In genomic region chr2:133171396-133172004, GRCh38 we compare ENCODE assay signal across 8 cellular contexts.
DNase-seq lines count a peak whose midpoint lies in the region; ATAC-seq and TF ChIP-seq lines count a peak whose summit lies in the region.

No MANE protein-coding gene starts in this region.

- ATAC-seq in body of pancreas: peak; percentile 71
- no peak for ATAC-seq in naive thymus-derived CD8-positive, alpha-beta T cell
- no peak for ATAC-seq in HG02571 (IDR thresholded peaks at IDR 0.05; ENCODE audit: unreplicated experiment)
- no peak for ATAC-seq in activated T-cell treated with anti-CD3 and anti-CD28 coated beads, Interleukin-2, amount 50 U/mL, for 4 hours

- no peak for TF ChIP-seq POLR2A in body of pancreas (IDR thresholded peaks at IDR 0.05)

- intact Hi-C loops in body of pancreas (cut with DNase I): loop anchor here (5.0 kb wide), 1 partner anchor 629 kb away; no protein-coding TSS in a partner anchor

- WGBS in body of pancreas, 2 donors: 8 to 14% methylated on average over 3 of the region's 3 CpGs

- H3K4me1 Mint-ChIP-seq in HFFc6 (ENCODE audit: low read depth): peaks cover 34% of the 10 kb centered on the region
- H3K4me1 Mint-ChIP-seq in naive thymus-derived CD8-positive, alpha-beta T cell: no peaks in the 10 kb centered on the region
- H3K4me1 Mint-ChIP-seq in activated T-cell treated with anti-CD3 and anti-CD28 coated beads, Interleukin-2, amount 50 U/mL, for 4 hours (ENCODE audit: low read depth): no peaks in the 10 kb centered on the region

- no peaks in the 10 kb centered on the region for H3K27me3 ChIP-seq in body of pancreas

- no peak overlapping the region for H3K27ac ChIP-seq in body of pancreas

- H3K36me3 Mint-ChIP-seq in HFFc6 (ENCODE audit: low read depth): no peaks in the 10 kb centered on the region
- no peaks in the 10 kb centered on the region for H3K36me3 Mint-ChIP-seq in naive thymus-derived CD8-positive, alpha-beta T cell
- no peaks in the 10 kb centered on the region for H3K36me3 Mint-ChIP-seq in activated T-cell treated with anti-CD3 and anti-CD28 coated beads, Interleukin-2, amount 50 U/mL, for 4 hours (ENCODE audit: insufficient read depth)

- POLR2A ChIA-PET in naive thymus-derived CD8-positive, alpha-beta T cell (lab: Charles Lee): no interaction called here

- TF ChIP-seq CTCF in HFFc6 (IDR thresholded peaks at IDR 0.05): peak; percentile 87
- peak; percentile 19 to 83 (median 76) for TF ChIP-seq CTCF in body of pancreas (IDR thresholded peaks at IDR 0.05)

- peak; percentile 27 for DNase-seq in DMS114 treated with DMSO at 0.1 percent for 48 hours (lab: John Stamatoyannopoulos, UW; ENCODE audit: unreplicated experiment)
- peak; percentile 62 for DNase-seq in HFFc6
- DNase-seq in NCI-H345 (lab: John Stamatoyannopoulos, UW): peak; percentile 67
- peak in 2 of 4 donors; percentile 11 to 27 for DNase-seq in body of pancreas
- peak; percentile 89 for DNase-seq in left kidney (ENCODE audit: low read depth, low spot score)
- DNase-seq in naive thymus-derived CD8-positive, alpha-beta T cell: no peak
- no peak for DNase-seq in activated T-cell treated with anti-CD3 and anti-CD28 coated beads, Interleukin-2, amount 50 U/mL, for 4 hours

- no peaks in the 10 kb centered on the region for H3K9me3 Mint-ChIP-seq in HFFc6
- H3K9me3 Mint-ChIP-seq in naive thymus-derived CD8-positive, alpha-beta T cell: peaks cover 0 to 4% (median 0%) of the 10 kb centered on the region in 9 donors
- no peaks in the 10 kb centered on the region for H3K9me3 Mint-ChIP-seq in activated T-cell treated with anti-CD3 and anti-CD28 coated beads, Interleukin-2, amount 50 U/mL, for 4 hours

- H3K36me3 ChIP-seq in body of pancreas (replicated peaks in 1 of 2; ENCODE audit: insufficient read depth in 1 of 2, low read depth in 2 of 2): no peaks in the 10 kb centered on the region

- no peak overlapping the region for H3K4me3 ChIP-seq in body of pancreas

- no peaks in the 10 kb centered on the region for H3K4me1 ChIP-seq in body of pancreas

- H3K9me3 ChIP-seq in body of pancreas: no peaks in the 10 kb centered on the region

- H3K27me3 Mint-ChIP-seq in HFFc6 (ENCODE audit: insufficient read depth): 0 out of 2 replicates have a peak, but pooled peaks cover 2% of the 10 kb centered on the region
- peaks cover 0 to 8% (median 2%) of the 10 kb centered on the region in 5 donors for H3K27me3 Mint-ChIP-seq in naive thymus-derived CD8-positive, alpha-beta T cell
- H3K27me3 Mint-ChIP-seq in activated T-cell treated with anti-CD3 and anti-CD28 coated beads, Interleukin-2, amount 50 U/mL, for 4 hours (ENCODE audit: low read depth): no peaks in the 10 kb centered on the region

- no peak overlapping the region for H3K27ac Mint-ChIP-seq in HFFc6
- H3K27ac Mint-ChIP-seq in naive thymus-derived CD8-positive, alpha-beta T cell: no peak overlapping the region

- H3K4me3 Mint-ChIP-seq in HFFc6: no peak overlapping the region
- H3K4me3 Mint-ChIP-seq in naive thymus-derived CD8-positive, alpha-beta T cell: no peak overlapping the region
- H3K4me3 Mint-ChIP-seq in activated T-cell treated with anti-CD3 and anti-CD28 coated beads, Interleukin-2, amount 50 U/mL, for 4 hours: no peak overlapping the region

Comparison
In these comparisons a context has a peak if more than half of its experiments do, and no peak if none do; other contexts are left out.
1. DNase-seq: peak in DMS114 treated with DMSO at 0.1 percent for 48 hours (single experiment), HFFc6 (single experiment), NCI-H345 (single experiment) and left kidney (single experiment); none in naive thymus-derived CD8-positive, alpha-beta T cell (0 of 10) and activated T-cell treated with anti-CD3 and anti-CD28 coated beads, Interleukin-2, amount 50 U/mL, for 4 hours (single experiment).